In the genomic region with DNA sequence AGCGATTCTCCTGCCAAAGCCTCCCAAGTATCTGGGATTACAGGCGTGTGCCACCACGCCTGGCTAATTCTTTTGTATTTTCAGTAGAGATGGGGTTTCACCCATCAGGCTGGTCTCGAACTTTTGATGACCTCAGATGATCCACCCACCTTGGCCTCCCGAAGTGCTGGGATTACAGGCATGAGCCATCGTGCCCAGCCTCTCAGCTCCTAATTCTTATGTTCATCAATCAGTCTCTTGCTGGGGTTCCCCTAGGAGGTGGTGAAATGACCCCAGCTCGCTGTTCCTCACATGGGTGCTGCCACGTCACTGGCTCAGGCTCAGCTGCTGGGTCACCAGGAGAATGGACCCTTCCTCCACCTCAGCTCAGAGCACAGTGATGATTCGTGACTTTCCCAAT, we compare ENCODE assay signal across 7 cellular contexts. TPM values are rescaled to one million over a fixed set of nuclear protein-coding genes. Genes with fewer than 3 reads are reported as not detected.
"Had no signal": no experiment of that assay in that cellular context is flagged by ENCODE, and none has a peak within 500 bp of the region (broad histone marks: within the 10 kb centered on the region; RNA-seq: fewer than 3 reads in every experiment).

RFPL3 (plus strand) TSS at position 301 of the 400 bp plus-strand sequence. CDS start 205 bp downstream, outside the sequence.

RNA-seq across cellular contexts. Expression of gene RFPL3, which starts in this region (rescaled TPM):
- total RNA-seq: GM23338, H4, H7, HFFc6, HT1080, IMR-90, K562 had no signal
- polyA plus RNA-seq: GM23338, IMR-90, K562 had no signal
